13 cellular contexts compared by ENCODE assay signal in genomic region chrX:155382529-155382967, GRCh38. TPM values are rescaled to one million over a fixed set of nuclear protein-coding genes. Genes with fewer than 3 reads are reported as not detected.
DNase-seq lines count a peak whose midpoint lies in the region; ATAC-seq lines count a peak whose summit lies in the region.
"Not testable (repeated sequence)": the region's sequence is repeated elsewhere in the genome, so short reads cannot be mapped to it uniquely, and the experiment has no call there.
"Had no signal": no experiment of that assay in that cellular context is flagged by ENCODE, and none has a peak within 500 bp of the region (broad histone marks: within the 10 kb centered on the region; RNA-seq: fewer than 3 reads in every experiment).

No MANE protein-coding gene starts in this region.

- intact Hi-C loops in left colon (cut with DNase I, micrococcal nuclease) = not testable (repeated sequence)

- not testable (repeated sequence) for H3K27ac Mint-ChIP-seq in activated CD8-positive, alpha-beta memory T cell treated with anti-CD3 and anti-CD28 coated beads, Interleukin-2, amount 10 ng/mL, durations not matched to agents 7 days and 5 days; stimulated activated naive B cell treated with anti-CD40 and anti-IgM and Interleukin-4, amounts not matched to agents 10 μg/mL and 1 μg/mL and 100 μg/mL, for 72 hours

- peak; percentile 28 for ATAC-seq in GM18858 (IDR thresholded peaks at IDR 0.05; ENCODE audit: unreplicated experiment)
- ATAC-seq in GM19467 (IDR thresholded peaks at IDR 0.05; ENCODE audit: unreplicated experiment) = peak; percentile 39
- peak; percentile 31 for ATAC-seq in HG02571 (IDR thresholded peaks at IDR 0.05; ENCODE audit: unreplicated experiment)
- peak; percentile 35 for ATAC-seq in HG03045 (IDR thresholded peaks at IDR 0.05; ENCODE audit: unreplicated experiment)
- peak; percentile 47 for ATAC-seq in HG03460 (IDR thresholded peaks at IDR 0.05; ENCODE audit: unreplicated experiment)
- peak; percentile 45 for ATAC-seq in activated CD8-positive, alpha-beta memory T cell treated with anti-CD3 and anti-CD28 coated beads, Interleukin-2, amount 10 ng/mL, durations not matched to agents 7 days and 5 days
- peak; percentile 68 for ATAC-seq in left colon
- peak; percentile 53 to 60 for ATAC-seq in stimulated activated naive B cell treated with anti-CD40 and anti-IgM and Interleukin-4, amounts not matched to agents 10 μg/mL and 1 μg/mL and 100 μg/mL, for 72 hours (replicated peaks)

- CTCF ChIA-PET in activated CD8-positive, alpha-beta memory T cell treated with anti-CD3 and anti-CD28 coated beads, Interleukin-2, amount 10 ng/mL, durations not matched to agents 7 days and 5 days (lab: Charles Lee) = not testable (repeated sequence)

- H3K36me3 Mint-ChIP-seq in activated CD8-positive, alpha-beta memory T cell treated with anti-CD3 and anti-CD28 coated beads, Interleukin-2, amount 10 ng/mL, durations not matched to agents 7 days and 5 days; stimulated activated naive B cell treated with anti-CD40 and anti-IgM and Interleukin-4, amounts not matched to agents 10 μg/mL and 1 μg/mL and 100 μg/mL, for 72 hours: not testable (repeated sequence)

- not testable (repeated sequence) for H3K9me3 Mint-ChIP-seq in activated CD8-positive, alpha-beta memory T cell treated with anti-CD3 and anti-CD28 coated beads, Interleukin-2, amount 10 ng/mL, durations not matched to agents 7 days and 5 days (ENCODE audit: low read depth); stimulated activated naive B cell treated with anti-CD40 and anti-IgM and Interleukin-4, amounts not matched to agents 10 μg/mL and 1 μg/mL and 100 μg/mL, for 72 hours

- H3K4me1 Mint-ChIP-seq in activated CD8-positive, alpha-beta memory T cell treated with anti-CD3 and anti-CD28 coated beads, Interleukin-2, amount 10 ng/mL, durations not matched to agents 7 days and 5 days; stimulated activated naive B cell treated with anti-CD40 and anti-IgM and Interleukin-4, amounts not matched to agents 10 μg/mL and 1 μg/mL and 100 μg/mL, for 72 hours: not testable (repeated sequence)

- not testable (repeated sequence) for DNase-seq in activated CD8-positive, alpha-beta memory T cell treated with anti-CD3 and anti-CD28 coated beads, Interleukin-2, amount 10 ng/mL, durations not matched to agents 7 days and 5 days; left colon; stimulated activated naive B cell treated with anti-CD40 and anti-IgM and Interleukin-4, amounts not matched to agents 10 μg/mL and 1 μg/mL and 100 μg/mL, for 72 hours

- H3K27me3 Mint-ChIP-seq in activated CD8-positive, alpha-beta memory T cell treated with anti-CD3 and anti-CD28 coated beads, Interleukin-2, amount 10 ng/mL, durations not matched to agents 7 days and 5 days; stimulated activated naive B cell treated with anti-CD40 and anti-IgM and Interleukin-4, amounts not matched to agents 10 μg/mL and 1 μg/mL and 100 μg/mL, for 72 hours: not testable (repeated sequence)

- not testable (repeated sequence) for H3K4me3 Mint-ChIP-seq in activated CD8-positive, alpha-beta memory T cell treated with anti-CD3 and anti-CD28 coated beads, Interleukin-2, amount 10 ng/mL, durations not matched to agents 7 days and 5 days; stimulated activated naive B cell treated with anti-CD40 and anti-IgM and Interleukin-4, amounts not matched to agents 10 μg/mL and 1 μg/mL and 100 μg/mL, for 72 hours

RNA-seq across cellular contexts. Expression of gene F8A2, which starts 0.7 kb away (rescaled TPM):
- not detected for total RNA-seq in activated CD8-positive, alpha-beta memory T cell treated with anti-CD3 and anti-CD28 coated beads, Interleukin-2, amount 10 ng/mL, durations not matched to agents 7 days and 5 days
- total RNA-seq in left colon = not detected
- total RNA-seq: activated naive CD8-positive, alpha-beta T cell treated with anti-CD3 and anti-CD28 coated beads for 36 hours; cardiac muscle cell; fibroblast of lung; posterior vena cava; vagina had no signal

RNA-seq across cellular contexts. Expression of gene CLIC2, which starts 48.1 kb away (rescaled TPM):
- total RNA-seq in activated CD8-positive, alpha-beta memory T cell treated with anti-CD3 and anti-CD28 coated beads, Interleukin-2, amount 10 ng/mL, durations not matched to agents 7 days and 5 days = 1 to 10 TPM in 1 of 2 experiments, under 1 TPM in 1; 0.35 to 1.0 TPM
- total RNA-seq in left colon = 1 to 10 TPM; 3.5 to 6.7 TPM
